In the genomic region with DNA sequence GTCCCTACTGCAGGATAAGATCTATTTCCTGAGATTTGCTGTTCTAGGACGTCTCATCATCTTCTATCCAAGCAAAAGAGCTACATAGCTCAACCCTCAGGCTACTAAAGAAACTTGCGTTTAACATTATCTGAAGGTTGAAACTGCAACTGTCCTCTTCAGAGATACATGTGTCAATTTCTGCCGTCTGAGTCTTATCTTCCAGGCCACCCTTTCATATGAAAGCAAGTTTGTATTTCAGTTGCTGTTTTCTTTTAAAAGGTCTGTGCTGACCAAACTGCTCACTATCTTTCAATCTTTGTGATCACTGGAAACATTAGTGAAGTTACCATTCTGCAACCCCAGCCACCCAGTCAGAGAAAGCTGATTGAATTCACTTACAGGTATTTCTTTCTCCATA, we compare ENCODE assay signal across 1 cellular context.
TF ChIP-seq lines count a peak whose summit lies in the region.

No MANE protein-coding gene starts in this region.

TF ChIP-seq in K562, 482 proteins besides CTCF, POLR2A, EP300 and RAD21 (continued from another document):
- TF ChIP-seq, protein P1, sequence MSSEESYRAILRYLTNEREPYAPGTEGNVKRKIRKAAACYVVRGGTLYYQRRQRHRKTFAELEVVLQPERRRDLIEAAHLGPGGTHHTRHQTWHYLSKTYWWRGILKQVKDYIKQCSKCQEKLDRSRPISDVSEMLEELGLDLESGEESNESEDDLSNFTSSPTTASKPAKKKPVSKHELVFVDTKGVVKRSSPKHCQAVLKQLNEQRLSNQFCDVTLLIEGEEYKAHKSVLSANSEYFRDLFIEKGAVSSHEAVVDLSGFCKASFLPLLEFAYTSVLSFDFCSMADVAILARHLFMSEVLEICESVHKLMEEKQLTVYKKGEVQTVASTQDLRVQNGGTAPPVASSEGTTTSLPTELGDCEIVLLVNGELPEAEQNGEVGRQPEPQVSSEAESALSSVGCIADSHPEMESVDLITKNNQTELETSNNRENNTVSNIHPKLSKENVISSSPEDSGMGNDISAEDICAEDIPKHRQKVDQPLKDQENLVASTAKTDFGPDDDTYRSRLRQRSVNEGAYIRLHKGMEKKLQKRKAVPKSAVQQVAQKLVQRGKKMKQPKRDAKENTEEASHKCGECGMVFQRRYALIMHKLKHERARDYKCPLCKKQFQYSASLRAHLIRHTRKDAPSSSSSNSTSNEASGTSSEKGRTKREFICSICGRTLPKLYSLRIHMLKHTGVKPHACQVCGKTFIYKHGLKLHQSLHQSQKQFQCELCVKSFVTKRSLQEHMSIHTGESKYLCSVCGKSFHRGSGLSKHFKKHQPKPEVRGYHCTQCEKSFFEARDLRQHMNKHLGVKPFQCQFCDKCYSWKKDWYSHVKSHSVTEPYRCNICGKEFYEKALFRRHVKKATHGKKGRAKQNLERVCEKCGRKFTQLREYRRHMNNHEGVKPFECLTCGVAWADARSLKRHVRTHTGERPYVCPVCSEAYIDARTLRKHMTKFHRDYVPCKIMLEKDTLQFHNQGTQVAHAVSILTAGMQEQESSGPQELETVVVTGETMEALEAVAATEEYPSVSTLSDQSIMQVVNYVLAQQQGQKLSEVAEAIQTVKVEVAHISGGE (CRISPR knock-in tag; IDR thresholded peaks at IDR 0.05): no peak
- TF ChIP-seq SLC30A9 (CRISPR knock-in tag; IDR thresholded peaks at IDR 0.05) (no peak), NFYB (IDR thresholded peaks at IDR 0.05; ENCODE audit: extremely low read depth, insufficient read length) (no peak)
- TF ChIP-seq, protein P2, sequence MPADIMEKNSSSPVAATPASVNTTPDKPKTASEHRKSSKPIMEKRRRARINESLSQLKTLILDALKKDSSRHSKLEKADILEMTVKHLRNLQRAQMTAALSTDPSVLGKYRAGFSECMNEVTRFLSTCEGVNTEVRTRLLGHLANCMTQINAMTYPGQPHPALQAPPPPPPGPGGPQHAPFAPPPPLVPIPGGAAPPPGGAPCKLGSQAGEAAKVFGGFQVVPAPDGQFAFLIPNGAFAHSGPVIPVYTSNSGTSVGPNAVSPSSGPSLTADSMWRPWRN (IDR thresholded peaks at IDR 0.05; ENCODE audit: low read depth): no peak
